ENCODE assay signal across 7 cellular contexts in genomic region chr17:78342438-78343098, GRCh38. TPM values are rescaled to one million over a fixed set of nuclear protein-coding genes. Genes with fewer than 3 reads are reported as not detected.
DNase-seq lines count a peak whose midpoint lies in the region; ATAC-seq lines count a peak whose summit lies in the region.

No MANE protein-coding gene starts in this region.

- peaks cover 4% of the 10 kb centered on the region for H3K27me3 Mint-ChIP-seq in activated T-helper 1 cell treated with anti-CD3 and anti-CD28 coated beads, Interleukin-12 subunit alpha, Interleukin-12 subunit beta, Interleukin-2, Interleukin-4 antibody, amounts not matched to agents 30 ng/mL and 10 ng/mL and 1 ng/mL, durations not matched to agents 14 hours and 24 hours and 36 hours (ENCODE audit: insufficient read depth)

- peaks cover 64% of the 10 kb centered on the region for H3K4me1 Mint-ChIP-seq in activated T-helper 1 cell treated with anti-CD3 and anti-CD28 coated beads, Interleukin-12 subunit alpha, Interleukin-12 subunit beta, Interleukin-2, Interleukin-4 antibody, amounts not matched to agents 30 ng/mL and 10 ng/mL and 1 ng/mL, durations not matched to agents 14 hours and 24 hours and 36 hours (ENCODE audit: low read depth)

- peaks cover 1% of the 10 kb centered on the region for H3K36me3 Mint-ChIP-seq in activated T-helper 1 cell treated with anti-CD3 and anti-CD28 coated beads, Interleukin-12 subunit alpha, Interleukin-12 subunit beta, Interleukin-2, Interleukin-4 antibody, amounts not matched to agents 30 ng/mL and 10 ng/mL and 1 ng/mL, durations not matched to agents 14 hours and 24 hours and 36 hours (ENCODE audit: low read depth)

- H3K9ac ChIP-seq in HUES64 (ENCODE audit: low read depth, low read length) = no peak overlapping the region; the same call in 1 of the 2 replicates

- H3K9me3 Mint-ChIP-seq in activated T-helper 1 cell treated with anti-CD3 and anti-CD28 coated beads, Interleukin-12 subunit alpha, Interleukin-12 subunit beta, Interleukin-2, Interleukin-4 antibody, amounts not matched to agents 30 ng/mL and 10 ng/mL and 1 ng/mL, durations not matched to agents 14 hours and 24 hours and 36 hours = no peaks in the 10 kb centered on the region

- no peaks in the 10 kb centered on the region for H3K9me3 ChIP-seq in HUES64 (ENCODE audit: insufficient read depth, low read depth, low read length)

- ATAC-seq in HG02763 (IDR thresholded peaks at IDR 0.05; ENCODE audit: unreplicated experiment) (no peak), GM18858 (IDR thresholded peaks at IDR 0.05; ENCODE audit: unreplicated experiment) (no peak)

- H3K4me1 ChIP-seq in HUES64 (ENCODE audit: insufficient read depth, low read length) = peaks cover 18% of the 10 kb centered on the region

- H3K4me3 ChIP-seq in HUES64 (ENCODE audit: low read length) = peak overlapping the region; percentile 46

- intact Hi-C loops in activated T-helper 1 cell treated with anti-CD3 and anti-CD28 coated beads, Interleukin-12 subunit alpha, Interleukin-12 subunit beta, Interleukin-2, Interleukin-4 antibody, amounts not matched to agents 30 ng/mL and 10 ng/mL and 1 ng/mL, durations not matched to agents 14 hours and 24 hours and 36 hours (cut with micrococcal nuclease) = loop anchor here (1.0 to 2.0 kb wide), 2 partner anchors 13 to 28 kb away; no protein-coding TSS in a partner anchor
- intact Hi-C loops in cardiac septum (cut with DNase I) = loop anchor here (2.0 to 5.0 kb wide), 2 partner anchors 16 to 50 kb away; no protein-coding TSS in a partner anchor

- H3K36me3 ChIP-seq in HUES64 (ENCODE audit: insufficient read depth, low read length) = no peaks in the 10 kb centered on the region

- H3K4me3 Mint-ChIP-seq in activated T-helper 1 cell treated with anti-CD3 and anti-CD28 coated beads, Interleukin-12 subunit alpha, Interleukin-12 subunit beta, Interleukin-2, Interleukin-4 antibody, amounts not matched to agents 30 ng/mL and 10 ng/mL and 1 ng/mL, durations not matched to agents 14 hours and 24 hours and 36 hours = peak overlapping the region; percentile 57

- no peak for DNase-seq in activated T-helper 1 cell treated with anti-CD3 and anti-CD28 coated beads, Interleukin-12 subunit alpha, Interleukin-12 subunit beta, Interleukin-2, Interleukin-4 antibody, amounts not matched to agents 30 ng/mL and 10 ng/mL and 1 ng/mL, durations not matched to agents 14 hours and 24 hours and 36 hours (ENCODE audit: low spot score)
- DNase-seq in cardiac septum (ENCODE audit: low spot score) (peak; percentile 85), renal cortical epithelial cell (ENCODE audit: low read depth) (peak; percentile 80), SIG-M5 treated with dmso at 0.1 percent for 504 hours (lab: John Stamatoyannopoulos, UW; ENCODE audit: unreplicated experiment) (no peak)

- peaks cover 28% of the 10 kb centered on the region for H3K27me3 ChIP-seq in HUES64 (ENCODE audit: insufficient read depth, low read length)

- H3K27ac Mint-ChIP-seq in activated T-helper 1 cell treated with anti-CD3 and anti-CD28 coated beads, Interleukin-12 subunit alpha, Interleukin-12 subunit beta, Interleukin-2, Interleukin-4 antibody, amounts not matched to agents 30 ng/mL and 10 ng/mL and 1 ng/mL, durations not matched to agents 14 hours and 24 hours and 36 hours = peak overlapping the region; percentile 89

- H3K27ac ChIP-seq in HUES64 (ENCODE audit: low read depth, low read length) = no peak overlapping the region

- WGBS in HUES64 = 25% methylated on average over 26 of the region's 26 CpGs

RNA-seq across cellular contexts. Expression of gene SOCS3, which starts 17.3 kb away (rescaled TPM):
- polyA plus RNA-seq in HUES64 (2013, experiment 1 of 2) = 11.4 TPM
- 12.7 TPM for polyA plus RNA-seq in HUES64 (2013, experiment 2 of 2)
- total RNA-seq in activated T-helper 1 cell treated with anti-CD3 and anti-CD28 coated beads, Interleukin-12 subunit alpha, Interleukin-12 subunit beta, Interleukin-2, Interleukin-4 antibody, amounts not matched to agents 30 ng/mL and 10 ng/mL and 1 ng/mL, durations not matched to agents 14 hours and 24 hours and 36 hours = 75.4 and 76.3 TPM in 2 replicates
- total RNA-seq in cardiac septum = 49.9 TPM
- total RNA-seq in renal cortical epithelial cell = 46.4 and 94.7 TPM in 2 replicates

RNA-seq across cellular contexts. Expression of gene PGS1, which starts 35.9 kb away (rescaled TPM):
- polyA plus RNA-seq in HUES64 (2013, experiment 1 of 2) = 20.3 TPM
- 21.7 TPM for polyA plus RNA-seq in HUES64 (2013, experiment 2 of 2)
- total RNA-seq in activated T-helper 1 cell treated with anti-CD3 and anti-CD28 coated beads, Interleukin-12 subunit alpha, Interleukin-12 subunit beta, Interleukin-2, Interleukin-4 antibody, amounts not matched to agents 30 ng/mL and 10 ng/mL and 1 ng/mL, durations not matched to agents 14 hours and 24 hours and 36 hours = 71.9 and 73.5 TPM in 2 replicates
- total RNA-seq in cardiac septum (22.1 TPM), renal cortical epithelial cell (29.0 and 52.9 TPM in 2 replicates)

Comparison
In these comparisons a context has a peak if more than half of its experiments do, and no peak if none do; other contexts are left out.
1. DNase-seq: peak in cardiac septum (single experiment) and renal cortical epithelial cell (single experiment); none in activated T-helper 1 cell treated with anti-CD3 and anti-CD28 coated beads, Interleukin-12 subunit alpha, Interleukin-12 subunit beta, Interleukin-2, Interleukin-4 antibody, amounts not matched to agents 30 ng/mL and 10 ng/mL and 1 ng/mL, durations not matched to agents 14 hours and 24 hours and 36 hours (single experiment) and SIG-M5 treated with dmso at 0.1 percent for 504 hours (single experiment).